In genomic region chr11:125299821-125300220, GRCh38 we compare ENCODE assay signal across 18 cellular contexts.
A peak's percentile ranks its signal among the peaks of the same experiment; 100 is the strongest.
DNase-seq lines count a peak whose midpoint lies in the region; ATAC-seq, FAIRE-seq and TF ChIP-seq lines count a peak whose summit lies in the region.
"Had no signal": no experiment of that assay in that cellular context is flagged by ENCODE, and none has a peak within 500 bp of the region (broad histone marks: within the 10 kb centered on the region; RNA-seq: fewer than 3 reads in every experiment).

No MANE protein-coding gene starts in this region.

- H4K8ac ChIP-seq in neuronal stem cell (ENCODE audit: low read depth, low read length): no peak overlapping the region

- peak overlapping the region; percentile 53 for H3K18ac ChIP-seq in neuronal stem cell (ENCODE audit: low read length)

- H4K20me1 ChIP-seq in MM.1S (ENCODE audit: insufficient read depth, low read length) (no peaks in the 10 kb centered on the region), astrocyte (ENCODE audit: insufficient read depth, low read length) (peaks cover 6% of the 10 kb centered on the region), hepatocyte (ENCODE audit: insufficient read depth, poor library complexity, severe bottlenecking) (no peaks in the 10 kb centered on the region)

- no peak for TF ChIP-seq CTCF in MM.1S (IDR thresholded peaks at IDR 0.05; ENCODE audit: low read length)
- TF ChIP-seq CTCF in astrocyte (IDR thresholded peaks at IDR 0.05; ENCODE audit: insufficient read depth, low read depth, low read length): no peak
- TF ChIP-seq CTCF in gastrocnemius medialis (IDR thresholded peaks at IDR 0.05 in 4 of 5, conservative IDR thresholded peaks at IDR 0.05 in 1 of 5): no peak
- TF ChIP-seq CTCF in hepatocyte (IDR thresholded peaks at IDR 0.05; ENCODE audit: poor library complexity): no peak

- no peak for DNase-seq in MM.1S
- no peak for DNase-seq in astrocyte (ENCODE audit: low read depth)
- DNase-seq in neuronal stem cell (ENCODE audit: low spot score): no peak
- DNase-seq in gastrocnemius medialis: no peak
- no peak for DNase-seq in hepatocyte (ENCODE audit: low spot score)
- DNase-seq in DMS153 (lab: John Stamatoyannopoulos, UW): no peak
- DNase-seq: C1 segment of cervical spinal cord; Caco-2; CD4-positive, CD25-positive, alpha-beta regulatory T cell; CD8-positive, alpha-beta memory T cell; DMS79; GF-D8 had no signal

- H3F3A ChIP-seq in MM.1S (ENCODE audit: insufficient read depth, low read length): peaks cover 16% of the 10 kb centered on the region

- H2BK5ac ChIP-seq in neuronal stem cell (ENCODE audit: low read length): no peak overlapping the region

- H3K9me3 ChIP-seq in MM.1S (replicated peaks; ENCODE audit: insufficient read depth, low read length) (no peaks in the 10 kb centered on the region), astrocyte (ENCODE audit: insufficient read depth, low read depth, low read length) (no peaks in the 10 kb centered on the region), neuronal stem cell (replicated peaks in 1 of 2; ENCODE audit: control insufficient read depth in 2 of 2, insufficient read depth in 1 of 2, low read depth in 1 of 2, low read length in 2 of 2) (no peaks in the 10 kb centered on the region), gastrocnemius medialis (no peaks in the 10 kb centered on the region), hepatocyte (ENCODE audit: low read depth) (no peaks in the 10 kb centered on the region)
- H3K9me3 ChIP-seq: Caco-2, HAP-1 had no signal

- no peak overlapping the region for H3K14ac ChIP-seq in neuronal stem cell (ENCODE audit: low read length)

- H3K79me1 ChIP-seq in neuronal stem cell (ENCODE audit: low read depth, low read length): no peaks in the 10 kb centered on the region

- no peak for FAIRE-seq in astrocyte (lab: Jason Lieb, UNC)
- FAIRE-seq: D721Med, HepG2 had no signal

- no peak overlapping the region for H3K4ac ChIP-seq in neuronal stem cell (ENCODE audit: low read length)

- H2AK5ac ChIP-seq in neuronal stem cell (ENCODE audit: low read depth, low read length): no peak overlapping the region

- no peak for TF ChIP-seq POLR2A in gastrocnemius medialis (IDR thresholded peaks at IDR 0.05)

- no peaks in the 10 kb centered on the region for H3K9me3 Mint-ChIP-seq in astrocyte (ENCODE audit: unreplicated experiment)
- H3K9me3 Mint-ChIP-seq: CD4-positive, CD25-positive, alpha-beta regulatory T cell; CD8-positive, alpha-beta memory T cell had no signal

- H4K91ac ChIP-seq in neuronal stem cell (ENCODE audit: low read depth, low read length, poor library complexity): no peak overlapping the region

- H3K27ac Mint-ChIP-seq in astrocyte (ENCODE audit: unreplicated experiment): peak overlapping the region; percentile 75
- H3K27ac Mint-ChIP-seq: B cell; CD4-positive, CD25-positive, alpha-beta regulatory T cell; IgD-negative memory B cell had no signal

- peak in 1 of 2 donors; percentile 7 for ATAC-seq in gastrocnemius medialis
- ATAC-seq in GM18517 (IDR thresholded peaks at IDR 0.05; ENCODE audit: unreplicated experiment): no peak
- ATAC-seq: HepG2 had no signal

- H3K4me1 ChIP-seq in MM.1S (ENCODE audit: low read length) (peaks cover 23% of the 10 kb centered on the region), astrocyte (ENCODE audit: insufficient read depth, low read length) (peaks cover 14% of the 10 kb centered on the region), neuronal stem cell (ENCODE audit: control insufficient read depth in 2 of 2, insufficient read depth in 1 of 2, low read depth in 1 of 2, low read length in 2 of 2) (no peaks in the 10 kb centered on the region), gastrocnemius medialis (peaks cover 24 to 29% of the 10 kb centered on the region in 2 donors), hepatocyte (ENCODE audit: insufficient read depth) (peaks cover 19% of the 10 kb centered on the region)
- H3K4me1 ChIP-seq: Caco-2, HAP-1 had no signal

- no peaks in the 10 kb centered on the region for H3K79me2 ChIP-seq in MM.1S (ENCODE audit: low read length)
- H3K79me2 ChIP-seq in astrocyte (ENCODE audit: insufficient read depth, low read length): no peaks in the 10 kb centered on the region
- H3K79me2 ChIP-seq in hepatocyte: no peaks in the 10 kb centered on the region

- H3K23ac ChIP-seq in neuronal stem cell (ENCODE audit: low read depth, low read length, poor library complexity): no peak overlapping the region

- no peak overlapping the region for H2BK120ac ChIP-seq in neuronal stem cell (ENCODE audit: low read depth, low read length)

- H2AFZ ChIP-seq in MM.1S (ENCODE audit: low read length): no peak overlapping the region
- no peak overlapping the region for H2AFZ ChIP-seq in astrocyte (ENCODE audit: low read depth, low read length)
- H2AFZ ChIP-seq in neuronal stem cell (ENCODE audit: low read length): no peak overlapping the region
- no peak overlapping the region for H2AFZ ChIP-seq in hepatocyte

- no peak overlapping the region for H2BK12ac ChIP-seq in neuronal stem cell (ENCODE audit: low read length)

- no peaks in the 10 kb centered on the region for H3K27me3 Mint-ChIP-seq in astrocyte (ENCODE audit: low read depth, unreplicated experiment)
- H3K27me3 Mint-ChIP-seq: CD4-positive, CD25-positive, alpha-beta regulatory T cell had no signal

- in situ Hi-C loops in gastrocnemius medialis (cut with MboI; ENCODE audit: low sequenced_read_pairs in 4 of 4): no loop called here

- intact Hi-C loops in gastrocnemius medialis (cut with DNase I; ENCODE audit: low total_unique reads): loop anchor here (2.0 to 5.0 kb wide), 3 partner anchors 47 to 102 kb away; no protein-coding TSS in a partner anchor

- no peaks in the 10 kb centered on the region for H3K9me2 ChIP-seq in MM.1S (replicated peaks; ENCODE audit: insufficient read depth, low read length)
- no peaks in the 10 kb centered on the region for H3K9me2 ChIP-seq in hepatocyte (replicated peaks; ENCODE audit: insufficient read depth)

- H3K9ac ChIP-seq in MM.1S (ENCODE audit: low read length): no peak overlapping the region
- H3K9ac ChIP-seq in astrocyte (ENCODE audit: low read length): no peak overlapping the region
- H3K9ac ChIP-seq in neuronal stem cell (ENCODE audit: low read depth, low read length, poor library complexity): no peak overlapping the region

- H3K36me3 Mint-ChIP-seq in astrocyte (ENCODE audit: low read depth, unreplicated experiment): peaks cover 22% of the 10 kb centered on the region
- H3K36me3 Mint-ChIP-seq: CD4-positive, CD25-positive, alpha-beta regulatory T cell; CD8-positive, alpha-beta memory T cell; IgD-negative memory B cell had no signal

- no peaks in the 10 kb centered on the region for H3K36me3 ChIP-seq in MM.1S (replicated peaks; ENCODE audit: insufficient read depth, low read length)
- H3K36me3 ChIP-seq in astrocyte (ENCODE audit: insufficient read depth, low read length): no peaks in the 10 kb centered on the region
- H3K36me3 ChIP-seq in neuronal stem cell (replicated peaks in 1 of 2; ENCODE audit: control insufficient read depth in 2 of 2, insufficient read depth in 2 of 2, low read length in 2 of 2): peaks cover 2 to 29% of the 10 kb centered on the region in 2 donors
- H3K36me3 ChIP-seq in gastrocnemius medialis: no peaks in the 10 kb centered on the region
- H3K36me3 ChIP-seq in hepatocyte (replicated peaks; ENCODE audit: insufficient read depth, low read depth): no peaks in the 10 kb centered on the region
- H3K36me3 ChIP-seq: HAP-1 had no signal

- peaks cover 49% of the 10 kb centered on the region for H3K4me1 Mint-ChIP-seq in astrocyte (ENCODE audit: low read depth, unreplicated experiment)
- H3K4me1 Mint-ChIP-seq: B cell; CD4-positive, CD25-positive, alpha-beta regulatory T cell; CD8-positive, alpha-beta memory T cell; IgD-negative memory B cell had no signal

- peak overlapping the region; percentile 75; the same call in 1 of the 2 replicates for H3K4me2 ChIP-seq in MM.1S (ENCODE audit: low read depth, low read length)
- H3K4me2 ChIP-seq in astrocyte (ENCODE audit: low read length): no peak overlapping the region
- no peak overlapping the region for H3K4me2 ChIP-seq in neuronal stem cell (ENCODE audit: insufficient read depth, low read length, poor library complexity, severe bottlenecking)
- no peak overlapping the region for H3K4me2 ChIP-seq in hepatocyte

- no CpG with 5 or more reads among the region's 9 CpGs for WGBS in neuronal stem cell (ENCODE audit: extremely low coverage in 2 of 2, insufficient read length in 2 of 2, insufficient replicate concordance in 1 of 2), 2 donors
- WGBS in hepatocyte (ENCODE audit: low lambda C conversion rate, missing lambda C conversion rate): 96% methylated on average over 9 of the region's 9 CpGs

- H3K4me3 Mint-ChIP-seq in astrocyte (ENCODE audit: unreplicated experiment): no peak overlapping the region
- H3K4me3 Mint-ChIP-seq: B cell; CD4-positive, CD25-positive, alpha-beta regulatory T cell; CD8-positive, alpha-beta memory T cell; IgD-negative memory B cell had no signal

- H2BK15ac ChIP-seq in neuronal stem cell (ENCODE audit: low read length): no peak overlapping the region

- no peaks in the 10 kb centered on the region for H3K27me3 ChIP-seq in MM.1S (replicated peaks; ENCODE audit: insufficient read depth, low read length)
- H3K27me3 ChIP-seq in astrocyte (ENCODE audit: insufficient read depth, low read length): peaks cover 2% of the 10 kb centered on the region
- H3K27me3 ChIP-seq in neuronal stem cell (ENCODE audit: control insufficient read depth in 3 of 3, insufficient read depth in 3 of 3, low read depth in 1 of 3, low read length in 3 of 3): no peaks in the 10 kb centered on the region
- H3K27me3 ChIP-seq in gastrocnemius medialis: no peaks in the 10 kb centered on the region
- H3K27me3 ChIP-seq in hepatocyte: no peaks in the 10 kb centered on the region

- no peak overlapping the region for H3K4me3 ChIP-seq in MM.1S (ENCODE audit: low read length)
- H3K4me3 ChIP-seq in astrocyte (ENCODE audit: insufficient read depth, low read depth, low read length): no peak overlapping the region
- H3K4me3 ChIP-seq in neuronal stem cell (ENCODE audit: low read length in 2 of 2): no peak overlapping the region
- H3K4me3 ChIP-seq in gastrocnemius medialis: no peak overlapping the region
- no peak overlapping the region for H3K4me3 ChIP-seq in hepatocyte
- H3K4me3 ChIP-seq: HAP-1 had no signal

- H3K27ac ChIP-seq in MM.1S (ENCODE audit: low read length): no peak overlapping the region
- H3K27ac ChIP-seq in astrocyte (ENCODE audit: low read depth, low read length): no peak overlapping the region
- H3K27ac ChIP-seq in neuronal stem cell (replicated peaks; ENCODE audit: low read length): no peak overlapping the region
- peak overlapping the region; percentile 65 to 86 (median 76) for H3K27ac ChIP-seq in gastrocnemius medialis
- H3K27ac ChIP-seq in hepatocyte: no peak overlapping the region

Comparison
In these comparisons a context has a peak if more than half of its experiments do, and no peak if none do; other contexts are left out.
1. H3K27ac ChIP-seq: peak in gastrocnemius medialis (4 of 4); none in MM.1S (single experiment), astrocyte (single experiment), neuronal stem cell (single experiment) and hepatocyte (single experiment).